Comparison of ENCODE assay signal across 2 cellular contexts in genomic region chr10:60182691-60183090, GRCh38.
A peak's percentile ranks its signal among the peaks of the same experiment; 100 is the strongest.
TF ChIP-seq lines count a peak whose summit lies in the region.

No MANE protein-coding gene starts in this region.

TF ChIP-seq in HEK293, 187 proteins besides CTCF, POLR2A, EP300 and RAD21 (continued from another document):
- TF ChIP-seq, protein P1, sequence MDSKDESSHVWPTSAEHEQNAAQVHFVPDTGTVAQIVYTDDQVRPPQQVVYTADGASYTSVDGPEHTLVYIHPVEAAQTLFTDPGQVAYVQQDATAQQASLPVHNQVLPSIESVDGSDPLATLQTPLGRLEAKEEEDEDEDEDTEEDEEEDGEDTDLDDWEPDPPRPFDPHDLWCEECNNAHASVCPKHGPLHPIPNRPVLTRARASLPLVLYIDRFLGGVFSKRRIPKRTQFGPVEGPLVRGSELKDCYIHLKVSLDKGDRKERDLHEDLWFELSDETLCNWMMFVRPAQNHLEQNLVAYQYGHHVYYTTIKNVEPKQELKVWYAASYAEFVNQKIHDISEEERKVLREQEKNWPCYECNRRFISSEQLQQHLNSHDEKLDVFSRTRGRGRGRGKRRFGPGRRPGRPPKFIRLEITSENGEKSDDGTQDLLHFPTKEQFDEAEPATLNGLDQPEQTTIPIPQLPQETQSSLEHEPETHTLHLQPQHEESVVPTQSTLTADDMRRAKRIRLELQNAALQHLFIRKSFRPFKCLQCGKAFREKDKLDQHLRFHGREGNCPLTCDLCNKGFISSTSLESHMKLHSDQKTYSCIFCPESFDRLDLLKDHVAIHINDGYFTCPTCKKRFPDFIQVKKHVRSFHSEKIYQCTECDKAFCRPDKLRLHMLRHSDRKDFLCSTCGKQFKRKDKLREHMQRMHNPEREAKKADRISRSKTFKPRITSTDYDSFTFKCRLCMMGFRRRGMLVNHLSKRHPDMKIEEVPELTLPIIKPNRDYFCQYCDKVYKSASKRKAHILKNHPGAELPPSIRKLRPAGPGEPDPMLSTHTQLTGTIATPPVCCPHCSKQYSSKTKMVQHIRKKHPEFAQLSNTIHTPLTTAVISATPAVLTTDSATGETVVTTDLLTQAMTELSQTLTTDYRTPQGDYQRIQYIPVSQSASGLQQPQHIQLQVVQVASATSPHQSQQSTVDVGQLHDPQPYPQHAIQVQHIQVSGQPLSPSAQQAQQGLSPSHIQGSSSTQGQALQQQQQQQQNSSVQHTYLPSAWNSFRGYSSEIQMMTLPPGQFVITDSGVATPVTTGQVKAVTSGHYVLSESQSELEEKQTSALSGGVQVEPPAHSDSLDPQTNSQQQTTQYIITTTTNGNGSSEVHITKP (tag by site-specific recombination; IDR thresholded peaks at IDR 0.05), result 0 out of 2 replicates have a peak, but pooled peaks have one; percentile 11

TF ChIP-seq in K562, 482 proteins besides CTCF, POLR2A, EP300 and RAD21 (continued from another document):
- TF ChIP-seq MGA (IDR thresholded peaks at IDR 0.05) (no peak), STAT6 (CRISPR knock-in tag; IDR thresholded peaks at IDR 0.05) (no peak), RFX5 (IDR thresholded peaks at IDR 0.05; ENCODE audit: low read depth, low read length) (no peak), FOXM1 (IDR thresholded peaks at IDR 0.05; ENCODE audit: low read depth) (no peak), FOXM1 (CRISPR knock-in tag; IDR thresholded peaks at IDR 0.05; ENCODE audit: low read depth) (no peak), PML (IDR thresholded peaks at IDR 0.05; ENCODE audit: low read length) (no peak), ZNF212 (CRISPR knock-in tag; IDR thresholded peaks at IDR 0.05) (no peak), ZNF134 (CRISPR knock-in tag; conservative IDR thresholded peaks at IDR 0.05) (no peak), MTA3 (IDR thresholded peaks at IDR 0.05; ENCODE audit: borderline replicate concordance) (no peak), ETV5 (CRISPR knock-in tag; IDR thresholded peaks at IDR 0.05; ENCODE audit: low read depth) (no peak), HNRNPUL1 (IDR thresholded peaks at IDR 0.05; ENCODE audit: low read length) (no peak), VEZF1 (CRISPR knock-in tag; IDR thresholded peaks at IDR 0.05) (no peak), SOX6 (IDR thresholded peaks at IDR 0.05) (no peak)
